In the genomic region with DNA sequence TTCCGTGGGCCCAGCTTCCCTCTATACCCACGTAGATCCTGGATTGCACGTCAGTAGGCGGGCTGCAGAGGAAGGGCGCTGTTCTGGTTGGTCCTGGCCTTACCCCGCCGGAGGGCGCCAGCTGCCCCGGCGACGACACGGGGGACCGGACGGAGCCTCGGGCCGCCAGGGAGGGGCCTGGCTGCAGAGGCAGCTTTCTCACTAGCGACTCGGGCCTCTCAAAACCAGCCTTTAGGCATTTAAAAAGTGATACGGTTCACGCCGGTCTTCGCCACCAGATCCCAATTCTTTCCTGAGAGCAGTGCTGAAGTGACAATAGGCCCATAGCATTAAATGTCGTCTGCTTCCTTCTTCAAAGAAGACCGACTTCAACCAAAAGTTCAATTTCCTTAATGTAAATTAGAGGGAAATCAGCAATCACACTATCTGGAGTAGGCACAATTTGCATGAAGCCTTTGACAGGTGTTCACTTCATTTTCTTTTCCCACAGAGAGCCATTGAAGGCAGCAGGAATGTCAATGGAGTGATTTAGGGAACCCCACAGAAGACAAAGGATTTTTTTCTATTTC, we compare ENCODE assay signal across 1 cellular context.
TF ChIP-seq lines count a peak whose summit lies in the region.

No MANE protein-coding gene starts in this region.

TF ChIP-seq in H1, 55 proteins besides CTCF, POLR2A, EP300 and RAD21 (continued from another document):
- TF ChIP-seq, protein P1, sequence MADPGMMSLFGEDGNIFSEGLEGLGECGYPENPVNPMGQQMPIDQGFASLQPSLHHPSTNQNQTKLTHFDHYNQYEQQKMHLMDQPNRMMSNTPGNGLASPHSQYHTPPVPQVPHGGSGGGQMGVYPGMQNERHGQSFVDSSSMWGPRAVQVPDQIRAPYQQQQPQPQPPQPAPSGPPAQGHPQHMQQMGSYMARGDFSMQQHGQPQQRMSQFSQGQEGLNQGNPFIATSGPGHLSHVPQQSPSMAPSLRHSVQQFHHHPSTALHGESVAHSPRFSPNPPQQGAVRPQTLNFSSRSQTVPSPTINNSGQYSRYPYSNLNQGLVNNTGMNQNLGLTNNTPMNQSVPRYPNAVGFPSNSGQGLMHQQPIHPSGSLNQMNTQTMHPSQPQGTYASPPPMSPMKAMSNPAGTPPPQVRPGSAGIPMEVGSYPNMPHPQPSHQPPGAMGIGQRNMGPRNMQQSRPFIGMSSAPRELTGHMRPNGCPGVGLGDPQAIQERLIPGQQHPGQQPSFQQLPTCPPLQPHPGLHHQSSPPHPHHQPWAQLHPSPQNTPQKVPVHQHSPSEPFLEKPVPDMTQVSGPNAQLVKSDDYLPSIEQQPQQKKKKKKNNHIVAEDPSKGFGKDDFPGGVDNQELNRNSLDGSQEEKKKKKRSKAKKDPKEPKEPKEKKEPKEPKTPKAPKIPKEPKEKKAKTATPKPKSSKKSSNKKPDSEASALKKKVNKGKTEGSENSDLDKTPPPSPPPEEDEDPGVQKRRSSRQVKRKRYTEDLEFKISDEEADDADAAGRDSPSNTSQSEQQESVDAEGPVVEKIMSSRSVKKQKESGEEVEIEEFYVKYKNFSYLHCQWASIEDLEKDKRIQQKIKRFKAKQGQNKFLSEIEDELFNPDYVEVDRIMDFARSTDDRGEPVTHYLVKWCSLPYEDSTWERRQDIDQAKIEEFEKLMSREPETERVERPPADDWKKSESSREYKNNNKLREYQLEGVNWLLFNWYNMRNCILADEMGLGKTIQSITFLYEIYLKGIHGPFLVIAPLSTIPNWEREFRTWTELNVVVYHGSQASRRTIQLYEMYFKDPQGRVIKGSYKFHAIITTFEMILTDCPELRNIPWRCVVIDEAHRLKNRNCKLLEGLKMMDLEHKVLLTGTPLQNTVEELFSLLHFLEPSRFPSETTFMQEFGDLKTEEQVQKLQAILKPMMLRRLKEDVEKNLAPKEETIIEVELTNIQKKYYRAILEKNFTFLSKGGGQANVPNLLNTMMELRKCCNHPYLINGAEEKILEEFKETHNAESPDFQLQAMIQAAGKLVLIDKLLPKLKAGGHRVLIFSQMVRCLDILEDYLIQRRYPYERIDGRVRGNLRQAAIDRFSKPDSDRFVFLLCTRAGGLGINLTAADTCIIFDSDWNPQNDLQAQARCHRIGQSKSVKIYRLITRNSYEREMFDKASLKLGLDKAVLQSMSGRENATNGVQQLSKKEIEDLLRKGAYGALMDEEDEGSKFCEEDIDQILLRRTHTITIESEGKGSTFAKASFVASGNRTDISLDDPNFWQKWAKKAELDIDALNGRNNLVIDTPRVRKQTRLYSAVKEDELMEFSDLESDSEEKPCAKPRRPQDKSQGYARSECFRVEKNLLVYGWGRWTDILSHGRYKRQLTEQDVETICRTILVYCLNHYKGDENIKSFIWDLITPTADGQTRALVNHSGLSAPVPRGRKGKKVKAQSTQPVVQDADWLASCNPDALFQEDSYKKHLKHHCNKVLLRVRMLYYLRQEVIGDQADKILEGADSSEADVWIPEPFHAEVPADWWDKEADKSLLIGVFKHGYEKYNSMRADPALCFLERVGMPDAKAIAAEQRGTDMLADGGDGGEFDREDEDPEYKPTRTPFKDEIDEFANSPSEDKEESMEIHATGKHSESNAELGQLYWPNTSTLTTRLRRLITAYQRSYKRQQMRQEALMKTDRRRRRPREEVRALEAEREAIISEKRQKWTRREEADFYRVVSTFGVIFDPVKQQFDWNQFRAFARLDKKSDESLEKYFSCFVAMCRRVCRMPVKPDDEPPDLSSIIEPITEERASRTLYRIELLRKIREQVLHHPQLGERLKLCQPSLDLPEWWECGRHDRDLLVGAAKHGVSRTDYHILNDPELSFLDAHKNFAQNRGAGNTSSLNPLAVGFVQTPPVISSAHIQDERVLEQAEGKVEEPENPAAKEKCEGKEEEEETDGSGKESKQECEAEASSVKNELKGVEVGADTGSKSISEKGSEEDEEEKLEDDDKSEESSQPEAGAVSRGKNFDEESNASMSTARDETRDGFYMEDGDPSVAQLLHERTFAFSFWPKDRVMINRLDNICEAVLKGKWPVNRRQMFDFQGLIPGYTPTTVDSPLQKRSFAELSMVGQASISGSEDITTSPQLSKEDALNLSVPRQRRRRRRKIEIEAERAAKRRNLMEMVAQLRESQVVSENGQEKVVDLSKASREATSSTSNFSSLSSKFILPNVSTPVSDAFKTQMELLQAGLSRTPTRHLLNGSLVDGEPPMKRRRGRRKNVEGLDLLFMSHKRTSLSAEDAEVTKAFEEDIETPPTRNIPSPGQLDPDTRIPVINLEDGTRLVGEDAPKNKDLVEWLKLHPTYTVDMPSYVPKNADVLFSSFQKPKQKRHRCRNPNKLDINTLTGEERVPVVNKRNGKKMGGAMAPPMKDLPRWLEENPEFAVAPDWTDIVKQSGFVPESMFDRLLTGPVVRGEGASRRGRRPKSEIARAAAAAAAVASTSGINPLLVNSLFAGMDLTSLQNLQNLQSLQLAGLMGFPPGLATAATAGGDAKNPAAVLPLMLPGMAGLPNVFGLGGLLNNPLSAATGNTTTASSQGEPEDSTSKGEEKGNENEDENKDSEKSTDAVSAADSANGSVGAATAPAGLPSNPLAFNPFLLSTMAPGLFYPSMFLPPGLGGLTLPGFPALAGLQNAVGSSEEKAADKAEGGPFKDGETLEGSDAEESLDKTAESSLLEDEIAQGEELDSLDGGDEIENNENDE (IDR thresholded peaks at IDR 0.05; ENCODE audit: insufficient replicate concordance, low read length): no peak
- TF ChIP-seq TAF1 (IDR thresholded peaks at IDR 0.05; ENCODE audit: low read depth, low read length): no peak
- TF ChIP-seq TAF7 (optimal IDR thresholded peaks at IDR 0.05; ENCODE audit: borderline replicate concordance, low read depth, low read length): peak; percentile 25
